ENCODE assay signal across 1 cellular context in genomic region chr2:46117379-46117778, GRCh38.
TF ChIP-seq lines count a peak whose summit lies in the region.

No MANE protein-coding gene starts in this region.

TF ChIP-seq in IMR-90, 13 proteins besides CTCF, POLR2A, EP300 and RAD21 (continued from another document):
- no peak for TF ChIP-seq USF2 (IDR thresholded peaks at IDR 0.05; ENCODE audit: low read depth, low read length)
- no peak for TF ChIP-seq CHD1 (IDR thresholded peaks at IDR 0.05; ENCODE audit: low read depth, low read length)
- TF ChIP-seq RCOR1 (IDR thresholded peaks at IDR 0.05; ENCODE audit: insufficient replicate concordance, low read length) = no peak
- TF ChIP-seq MAZ (IDR thresholded peaks at IDR 0.05; ENCODE audit: borderline replicate concordance, low read depth, low read length) = no peak
- no peak for TF ChIP-seq SMC3 (IDR thresholded peaks at IDR 0.05; ENCODE audit: low read depth, low read length)
- no peak for TF ChIP-seq CEBPB (IDR thresholded peaks at IDR 0.05; ENCODE audit: low read depth, low read length)
- no peak for TF ChIP-seq MXI1 (IDR thresholded peaks at IDR 0.05; ENCODE audit: borderline replicate concordance, low read depth, low read length)
- no peak for TF ChIP-seq BHLHE40 (IDR thresholded peaks at IDR 0.05; ENCODE audit: low read depth, low read length)
- TF ChIP-seq NFE2L2 (IDR thresholded peaks at IDR 0.05; ENCODE audit: low read depth, low read length) = no peak
- TF ChIP-seq MAFK (IDR thresholded peaks at IDR 0.05; ENCODE audit: low read depth, low read length) = no peak
- TF ChIP-seq FOS (IDR thresholded peaks at IDR 0.05; ENCODE audit: low read depth, low read length) = no peak
- TF ChIP-seq RFX5 (IDR thresholded peaks at IDR 0.05; ENCODE audit: low read depth, low read length) = no peak
